1 cellular context compared by ENCODE assay signal in genomic region chr7:106871793-106872571, GRCh38.
TF ChIP-seq lines count a peak whose summit lies in the region.

No MANE protein-coding gene starts in this region.

TF ChIP-seq in K562, 482 proteins besides CTCF, POLR2A, EP300 and RAD21 (continued from another document):
- TF ChIP-seq, protein P1, sequence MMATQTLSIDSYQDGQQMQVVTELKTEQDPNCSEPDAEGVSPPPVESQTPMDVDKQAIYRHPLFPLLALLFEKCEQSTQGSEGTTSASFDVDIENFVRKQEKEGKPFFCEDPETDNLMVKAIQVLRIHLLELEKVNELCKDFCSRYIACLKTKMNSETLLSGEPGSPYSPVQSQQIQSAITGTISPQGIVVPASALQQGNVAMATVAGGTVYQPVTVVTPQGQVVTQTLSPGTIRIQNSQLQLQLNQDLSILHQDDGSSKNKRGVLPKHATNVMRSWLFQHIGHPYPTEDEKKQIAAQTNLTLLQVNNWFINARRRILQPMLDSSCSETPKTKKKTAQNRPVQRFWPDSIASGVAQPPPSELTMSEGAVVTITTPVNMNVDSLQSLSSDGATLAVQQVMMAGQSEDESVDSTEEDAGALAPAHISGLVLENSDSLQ (IDR thresholded peaks at IDR 0.05) = peak; percentile 8; the same call in 1 of the 2 replicates
- TF ChIP-seq ZNF609 (CRISPR knock-in tag; IDR thresholded peaks at IDR 0.05; ENCODE audit: borderline replicate concordance) (no peak), HDAC8 (tag; IDR thresholded peaks at IDR 0.05) (no peak), RAD51 (IDR thresholded peaks at IDR 0.05; ENCODE audit: borderline replicate concordance, low read depth) (peak; percentile 51; the same call in 1 of the 2 replicates), PCBP1 (IDR thresholded peaks at IDR 0.05; ENCODE audit: low read depth, low read length, poor library complexity, severe bottlenecking) (no peak), BHLHE40 (IDR thresholded peaks at IDR 0.05; ENCODE audit: low read length) (peak; percentile 74), ZNF311 (CRISPR knock-in tag; IDR thresholded peaks at IDR 0.05) (no peak), ZNF766 (CRISPR knock-in tag; conservative IDR thresholded peaks at IDR 0.05) (0 out of 2 replicates have a peak, but pooled peaks have one; percentile 31), CTBP1 (IDR thresholded peaks at IDR 0.05; ENCODE audit: borderline replicate concordance) (peak; percentile 87), ZNF780A (CRISPR knock-in tag; IDR thresholded peaks at IDR 0.05) (no peak), YBX1 (IDR thresholded peaks at IDR 0.05) (no peak), CREB3L1 (IDR thresholded peaks at IDR 0.05; ENCODE audit: borderline replicate concordance, low read depth) (no peak), ZNF347 (CRISPR knock-in tag; IDR thresholded peaks at IDR 0.05; ENCODE audit: low read depth) (no peak), PHF20 (IDR thresholded peaks at IDR 0.05; ENCODE audit: partially characterized antibody) (no peak), ZNF280B (CRISPR knock-in tag; IDR thresholded peaks at IDR 0.05) (no peak), SIRT6 (IDR thresholded peaks at IDR 0.05; ENCODE audit: low read depth, low read length) (no peak), HMGN3 (IDR thresholded peaks at IDR 0.05; ENCODE audit: borderline replicate concordance, extremely low read depth, insufficient read length, low read depth, low read length) (no peak), BACH1 (tag; IDR thresholded peaks at IDR 0.05) (peak; percentile 71; the same call in 1 of the 2 replicates), JUND (IDR thresholded peaks at IDR 0.05; ENCODE audit: borderline replicate concordance, low read depth, low read length) (peak; percentile 86), JUND (tag; IDR thresholded peaks at IDR 0.05; ENCODE audit: borderline replicate concordance, low read depth, low read length) (peak; percentile 76; the same call in 2 of the 3 replicates), NR4A1 (CRISPR knock-in tag; IDR thresholded peaks at IDR 0.05) (no peak), NR4A1 (tag; IDR thresholded peaks at IDR 0.05) (0 out of 2 replicates have a peak, but pooled peaks have one; percentile 31), TFE3 (CRISPR knock-in tag; IDR thresholded peaks at IDR 0.05) (no peak), ZFPM2 (CRISPR knock-in tag; IDR thresholded peaks at IDR 0.05) (no peak), CXXC5 (CRISPR knock-in tag; IDR thresholded peaks at IDR 0.05) (peak; percentile 43; the same call in 1 of the 2 replicates), SREBF2 (CRISPR knock-in tag; IDR thresholded peaks at IDR 0.05) (no peak)
- TF ChIP-seq, protein P2, sequence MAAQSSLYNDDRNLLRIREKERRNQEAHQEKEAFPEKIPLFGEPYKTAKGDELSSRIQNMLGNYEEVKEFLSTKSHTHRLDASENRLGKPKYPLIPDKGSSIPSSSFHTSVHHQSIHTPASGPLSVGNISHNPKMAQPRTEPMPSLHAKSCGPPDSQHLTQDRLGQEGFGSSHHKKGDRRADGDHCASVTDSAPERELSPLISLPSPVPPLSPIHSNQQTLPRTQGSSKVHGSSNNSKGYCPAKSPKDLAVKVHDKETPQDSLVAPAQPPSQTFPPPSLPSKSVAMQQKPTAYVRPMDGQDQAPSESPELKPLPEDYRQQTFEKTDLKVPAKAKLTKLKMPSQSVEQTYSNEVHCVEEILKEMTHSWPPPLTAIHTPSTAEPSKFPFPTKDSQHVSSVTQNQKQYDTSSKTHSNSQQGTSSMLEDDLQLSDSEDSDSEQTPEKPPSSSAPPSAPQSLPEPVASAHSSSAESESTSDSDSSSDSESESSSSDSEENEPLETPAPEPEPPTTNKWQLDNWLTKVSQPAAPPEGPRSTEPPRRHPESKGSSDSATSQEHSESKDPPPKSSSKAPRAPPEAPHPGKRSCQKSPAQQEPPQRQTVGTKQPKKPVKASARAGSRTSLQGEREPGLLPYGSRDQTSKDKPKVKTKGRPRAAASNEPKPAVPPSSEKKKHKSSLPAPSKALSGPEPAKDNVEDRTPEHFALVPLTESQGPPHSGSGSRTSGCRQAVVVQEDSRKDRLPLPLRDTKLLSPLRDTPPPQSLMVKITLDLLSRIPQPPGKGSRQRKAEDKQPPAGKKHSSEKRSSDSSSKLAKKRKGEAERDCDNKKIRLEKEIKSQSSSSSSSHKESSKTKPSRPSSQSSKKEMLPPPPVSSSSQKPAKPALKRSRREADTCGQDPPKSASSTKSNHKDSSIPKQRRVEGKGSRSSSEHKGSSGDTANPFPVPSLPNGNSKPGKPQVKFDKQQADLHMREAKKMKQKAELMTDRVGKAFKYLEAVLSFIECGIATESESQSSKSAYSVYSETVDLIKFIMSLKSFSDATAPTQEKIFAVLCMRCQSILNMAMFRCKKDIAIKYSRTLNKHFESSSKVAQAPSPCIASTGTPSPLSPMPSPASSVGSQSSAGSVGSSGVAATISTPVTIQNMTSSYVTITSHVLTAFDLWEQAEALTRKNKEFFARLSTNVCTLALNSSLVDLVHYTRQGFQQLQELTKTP (IDR thresholded peaks at IDR 0.05; ENCODE audit: low read depth in 1 of 2, partially characterized antibody in 2 of 2) = peak in 1 of 2 experiments; percentile 69
- TF ChIP-seq, protein P3, sequence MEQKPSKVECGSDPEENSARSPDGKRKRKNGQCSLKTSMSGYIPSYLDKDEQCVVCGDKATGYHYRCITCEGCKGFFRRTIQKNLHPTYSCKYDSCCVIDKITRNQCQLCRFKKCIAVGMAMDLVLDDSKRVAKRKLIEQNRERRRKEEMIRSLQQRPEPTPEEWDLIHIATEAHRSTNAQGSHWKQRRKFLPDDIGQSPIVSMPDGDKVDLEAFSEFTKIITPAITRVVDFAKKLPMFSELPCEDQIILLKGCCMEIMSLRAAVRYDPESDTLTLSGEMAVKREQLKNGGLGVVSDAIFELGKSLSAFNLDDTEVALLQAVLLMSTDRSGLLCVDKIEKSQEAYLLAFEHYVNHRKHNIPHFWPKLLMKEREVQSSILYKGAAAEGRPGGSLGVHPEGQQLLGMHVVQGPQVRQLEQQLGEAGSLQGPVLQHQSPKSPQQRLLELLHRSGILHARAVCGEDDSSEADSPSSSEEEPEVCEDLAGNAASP (IDR thresholded peaks at IDR 0.05) = 0 out of 2 replicates have a peak, but pooled peaks have one; percentile 0
